8 cellular contexts compared by ENCODE assay signal in genomic region chr16:81797443-81797842, GRCh38. TPM values are rescaled to one million over a fixed set of nuclear protein-coding genes. Genes with fewer than 3 reads are reported as not detected.
DNase-seq lines count a peak whose midpoint lies in the region; ATAC-seq and TF ChIP-seq lines count a peak whose summit lies in the region.

No MANE protein-coding gene starts in this region.

- ATAC-seq in GM18868 (IDR thresholded peaks at IDR 0.05; ENCODE audit: unreplicated experiment): peak; percentile 43
- peak; percentile 51 for ATAC-seq in HG02588 (IDR thresholded peaks at IDR 0.05; ENCODE audit: unreplicated experiment)
- peak; percentile 70 for ATAC-seq in left lung

- H3K9me3 ChIP-seq in left lung (no peaks in the 10 kb centered on the region), PC-9 (ENCODE audit: insufficient read depth, low read depth) (no peaks in the 10 kb centered on the region)

- no peak overlapping the region for H3K4me3 ChIP-seq in left lung
- H3K4me3 ChIP-seq in PC-9: no peak overlapping the region

- no peaks in the 10 kb centered on the region for H3K9me2 ChIP-seq in PC-9 (ENCODE audit: insufficient read depth)

- DNase-seq in MV-4-11 (lab: John Stamatoyannopoulos, UW) (peak; percentile 94), left lung (peak in 1 of 2 donors; percentile 49), islet precursor cell (no peak), amniotic stem cell (lab: John Stamatoyannopoulos, UW) (no peak), NCI-H187 (lab: John Stamatoyannopoulos, UW) (no peak), PC-9 (no peak)

- CTCF ChIA-PET in PC-9 (lab: Charles Lee): no interaction called here

- no peaks in the 10 kb centered on the region for H3K27me3 ChIP-seq in left lung
- no peaks in the 10 kb centered on the region for H3K27me3 ChIP-seq in PC-9 (ENCODE audit: insufficient read depth, low read depth)

- intact Hi-C loops in left lung (cut with DNase I) (no loop called here), PC-9 (cut with micrococcal nuclease; ENCODE audit: unreplicated experiment) (no loop called here)

- H3K27ac ChIP-seq in left lung: peak overlapping the region in 1 of 2 donors; percentile 83
- no peak overlapping the region for H3K27ac ChIP-seq in PC-9

- no peaks in the 10 kb centered on the region for H4K20me1 ChIP-seq in PC-9 (ENCODE audit: insufficient read depth)

- no peaks in the 10 kb centered on the region for H3K36me3 ChIP-seq in left lung
- H3K36me3 ChIP-seq in PC-9 (ENCODE audit: low read depth): no peaks in the 10 kb centered on the region

- TF ChIP-seq CTCF in left lung (IDR thresholded peaks at IDR 0.05) (no peak), PC-9 (conservative IDR thresholded peaks at IDR 0.05) (no peak)

- H2AFZ ChIP-seq in PC-9: no peak overlapping the region

- H3K79me2 ChIP-seq in PC-9 (ENCODE audit: low read depth): no peaks in the 10 kb centered on the region

- BruUV-seq in PC-9 (replicated peaks; lab: Mats Ljungman, UMichigan): no TSS peak

- H3K4me1 ChIP-seq in left lung (peaks cover 0 to 40% of the 10 kb centered on the region in 2 donors), PC-9 (replicated peaks; ENCODE audit: insufficient read depth) (no peaks in the 10 kb centered on the region)

- POLR2A ChIA-PET in PC-9 (lab: Charles Lee; ENCODE audit: unreplicated experiment): no interaction called here

- no peak overlapping the region for H3K4me2 ChIP-seq in PC-9

- H3F3A ChIP-seq in PC-9 (ENCODE audit: insufficient read depth, low read depth): no peaks in the 10 kb centered on the region

RNA-seq across cellular contexts. Expression of gene PLCG2, which starts 18.4 kb away (rescaled TPM):
- total RNA-seq in left lung (10 to 100 TPM; 22.5 to 48.7 TPM), PC-9 (2021) (7.9 and 10.8 TPM in 2 replicates)
